In the genomic region with DNA sequence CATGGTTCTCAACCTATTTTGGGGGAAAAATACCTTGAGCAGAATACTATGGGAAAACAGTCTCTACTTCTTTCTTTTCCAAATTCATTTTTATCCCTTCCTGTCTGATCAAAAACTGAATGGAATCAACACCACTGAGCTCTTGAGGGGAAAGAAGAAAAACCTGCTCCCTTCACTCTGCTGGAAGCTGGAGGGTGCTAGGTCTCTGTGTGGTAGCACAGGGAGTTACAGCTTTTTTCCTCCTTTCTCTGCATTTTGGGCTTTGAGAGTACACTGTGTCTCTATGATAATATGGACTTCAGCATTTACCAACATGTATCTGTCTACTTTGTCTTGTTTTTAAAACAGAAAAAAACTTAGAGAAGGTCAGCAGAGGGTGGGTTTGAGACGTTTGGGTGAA, we compare ENCODE assay signal across 21 cellular contexts.
"Had no signal": no experiment of that assay in that cellular context is flagged by ENCODE, and none has a peak within 500 bp of the region (broad histone marks: within the 10 kb centered on the region; RNA-seq: fewer than 3 reads in every experiment).

No MANE protein-coding gene starts in this region.

- H3K9me3 ChIP-seq: SJSA1 had no signal

- H3K27ac ChIP-seq: SJSA1, SK-N-MC had no signal

- H3K4me3 ChIP-seq: SJSA1, SK-N-MC had no signal

- DNase-seq: KBM-7, MV-4-11, NCI-H1048, NCI-H1105, NCI-H1417 treated with DMSO at 0.1 percent for 48 hours, NCI-H146, NCI-H1694 treated with DMSO at 0.1 percent for 48 hours, NCI-H1930, NCI-H2081, NCI-H2171, NCI-H446, NCI-H510A, NCI-H524 treated with DMSO at 0.1 percent for 48 hours, NCI-H69, NCI-H774, PC-3, SIG-M5 had no signal

- H3K36me3 ChIP-seq: SJSA1 had no signal

- ATAC-seq: Panc1, Right ventricle myocardium inferior had no signal

- H3K4me1 ChIP-seq: SJSA1 had no signal
